ENCODE assay signal across 8 cellular contexts in the genomic region with DNA sequence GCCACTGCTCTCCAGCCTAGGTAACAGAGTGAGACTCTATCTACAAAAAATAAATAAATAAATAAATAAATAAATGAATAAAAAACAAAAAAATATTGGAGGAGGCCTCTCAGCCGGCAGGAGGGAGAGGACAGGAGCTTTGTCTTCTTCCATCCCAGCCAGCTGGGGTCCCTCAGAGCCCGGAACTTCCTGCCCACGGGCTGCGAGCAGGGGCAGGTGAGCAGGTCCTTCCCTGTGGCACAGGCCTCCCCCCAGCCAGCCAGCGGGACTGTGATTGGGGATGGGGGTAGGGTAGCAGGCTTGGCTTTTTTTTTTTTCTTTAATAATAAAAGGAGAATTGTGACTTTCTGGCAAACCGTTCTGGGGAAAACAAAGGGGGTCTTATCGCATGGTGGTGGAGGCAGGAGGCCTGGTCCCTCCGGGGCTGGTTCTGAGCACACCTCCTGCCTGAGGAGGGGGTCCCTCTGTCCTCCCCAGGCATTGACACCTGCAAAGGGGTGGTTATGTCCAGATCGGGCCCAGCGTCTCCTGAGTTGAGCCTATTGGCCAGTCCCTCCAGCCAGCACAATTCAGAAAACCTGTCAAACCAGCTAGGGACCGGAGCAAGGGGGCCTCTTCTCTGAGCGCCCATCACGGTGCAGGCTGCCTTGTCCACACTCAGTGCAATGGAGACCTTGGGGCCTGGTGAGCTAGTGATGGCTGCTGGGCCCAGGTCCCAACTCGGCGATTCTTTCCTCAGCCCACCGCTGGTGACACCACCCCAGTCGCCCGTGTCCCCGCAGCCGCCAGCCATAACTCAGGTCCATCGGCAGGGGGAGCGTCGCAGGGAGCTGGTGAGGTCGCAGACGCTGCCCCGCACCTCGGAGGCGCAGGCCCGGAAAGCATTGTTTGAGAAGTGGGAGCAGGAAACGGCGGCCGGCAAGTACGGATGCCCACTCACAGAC. TPM values are rescaled to one million over a fixed set of nuclear protein-coding genes. Genes with fewer than 3 reads are reported as not detected.
DNase-seq lines count a peak whose midpoint lies in the region; ATAC-seq and TF ChIP-seq lines count a peak whose summit lies in the region.

No MANE protein-coding gene starts in this region.

- CTCF ChIA-PET in RWPE1 (lab: Yijun Ruan, JAX) = interaction anchor here (0.6 kb wide), 1 partner anchor 90 kb away, joined by 4 read pairs; no protein-coding TSS in a partner anchor

- H3K4me3 ChIP-seq in GM12864 (ENCODE audit: low read depth, low read length) = no peak overlapping the region
- H3K4me3 ChIP-seq in choroid plexus epithelial cell (ENCODE audit: low read depth, low read length) = no peak overlapping the region
- H3K4me3 ChIP-seq in gastrocnemius medialis = no peak overlapping the region

- in situ Hi-C loops in gastrocnemius medialis (cut with MboI; ENCODE audit: low sequenced_read_pairs in 4 of 4) = no loop called here

- no peak for DNase-seq in GM12864 (ENCODE audit: low read depth)
- DNase-seq in choroid plexus epithelial cell (ENCODE audit: low read depth) = no peak
- DNase-seq in gastrocnemius medialis = no peak
- DNase-seq in RWPE1 (ENCODE audit: low spot score) = no peak
- DNase-seq in H4 (ENCODE audit: low spot score) = no peak
- no peak for DNase-seq in superior temporal gyrus (ENCODE audit: extremely low spot score)
- DNase-seq in NK-92 treated with Interleukin-12 subunit alpha and Interleukin-12 subunit beta, amount 100 ng/mL, for 24 hours (lab: John Stamatoyannopoulos, UW) = no peak

- intact Hi-C loops in gastrocnemius medialis (cut with DNase I; ENCODE audit: low total_unique reads) = no loop called here

- no peaks in the 10 kb centered on the region for H3K9me3 ChIP-seq in gastrocnemius medialis

- H3K27me3 ChIP-seq in gastrocnemius medialis = no peaks in the 10 kb centered on the region

- POLR2A ChIA-PET in RWPE1 (lab: Yijun Ruan, JAX; ENCODE audit: low non-redundant PET) = no interaction called here

- peaks cover 75 to 80% of the 10 kb centered on the region in 2 donors for H3K4me1 ChIP-seq in gastrocnemius medialis

- TF ChIP-seq CTCF in GM12864 (IDR thresholded peaks at IDR 0.05; ENCODE audit: low read depth, low read length, missing control alignments) (peak; percentile 54), choroid plexus epithelial cell (conservative IDR thresholded peaks at IDR 0.05; ENCODE audit: low read depth, low read length) (peak; percentile 26), gastrocnemius medialis (IDR thresholded peaks at IDR 0.05 in 4 of 5, conservative IDR thresholded peaks at IDR 0.05 in 1 of 5) (peak in 4 of 5 experiments; percentile 34 to 56 (median 44)), RWPE1 (conservative IDR thresholded peaks at IDR 0.05; ENCODE audit: low read depth) (no peak)

- peaks cover 0 to 49% of the 10 kb centered on the region in 2 donors for H3K36me3 ChIP-seq in gastrocnemius medialis

- H3K27ac ChIP-seq in gastrocnemius medialis (peak overlapping the region; percentile 90 to 100 (median 98)), RWPE1 (no peak overlapping the region)

- no peak for TF ChIP-seq POLR2A in gastrocnemius medialis (IDR thresholded peaks at IDR 0.05)

- ATAC-seq in SK-N-SH treated with all-trans-retinoic acid at 6 μM for 48 hours (peak; percentile 16; the same call in 1 of the 3 replicates), gastrocnemius medialis (no peak)

TF ChIP-seq in SK-N-SH treated with all-trans-retinoic acid at 6 μM for 48 hours, 23 proteins besides CTCF, POLR2A, EP300 and RAD21:
- TF ChIP-seq ZNF565 (CRISPR knock-in tag; conservative IDR thresholded peaks at IDR 0.05; ENCODE audit: low read depth) (no peak), ZFP3 (CRISPR knock-in tag; IDR thresholded peaks at IDR 0.05) (no peak)

RNA-seq across cellular contexts. Expression of a gene that starts 10.3 kb away (rescaled TPM):
- total RNA-seq in gastrocnemius medialis = 100 to 1,000 TPM; 110 to 588 (median 420) TPM
- 0.08 TPM in 1 of 2 replicates, not detected in the other for total RNA-seq in H4 (2014; rRNA removed; shearing (Covaris generic))

RNA-seq across cellular contexts. Expression of a gene that starts 34.3 kb away (rescaled TPM):
- total RNA-seq in gastrocnemius medialis = under 1 TPM in 1 of 4 donors, not detected in 3; 0.63 TPM
- total RNA-seq in H4 (2014; rRNA removed; shearing (Covaris generic)) = not detected in 2 replicates

RNA-seq across cellular contexts. Expression of a gene that starts 39.5 kb away (rescaled TPM):
- total RNA-seq in gastrocnemius medialis = 10 to 100 TPM; 42.5 to 60.2 (median 48.9) TPM
- 15.0 and 16.4 TPM in 2 replicates for total RNA-seq in H4 (2014; rRNA removed; shearing (Covaris generic))

RNA-seq across cellular contexts. Expression of a gene that starts 46.8 kb away (rescaled TPM):
- total RNA-seq in gastrocnemius medialis = not detected
- not detected in 2 replicates for total RNA-seq in H4 (2014; rRNA removed; shearing (Covaris generic))

Comparison
In these comparisons a context has a peak if more than half of its experiments do, and no peak if none do; other contexts are left out.
1. RNA of a gene that starts 10.3 kb away (total RNA-seq): 110 to 588 TPM in gastrocnemius medialis; 0.08 TPM in H4; every median in the first group is over 100 times any median in the second.